1 cellular context compared by ENCODE assay signal in the genomic region with DNA sequence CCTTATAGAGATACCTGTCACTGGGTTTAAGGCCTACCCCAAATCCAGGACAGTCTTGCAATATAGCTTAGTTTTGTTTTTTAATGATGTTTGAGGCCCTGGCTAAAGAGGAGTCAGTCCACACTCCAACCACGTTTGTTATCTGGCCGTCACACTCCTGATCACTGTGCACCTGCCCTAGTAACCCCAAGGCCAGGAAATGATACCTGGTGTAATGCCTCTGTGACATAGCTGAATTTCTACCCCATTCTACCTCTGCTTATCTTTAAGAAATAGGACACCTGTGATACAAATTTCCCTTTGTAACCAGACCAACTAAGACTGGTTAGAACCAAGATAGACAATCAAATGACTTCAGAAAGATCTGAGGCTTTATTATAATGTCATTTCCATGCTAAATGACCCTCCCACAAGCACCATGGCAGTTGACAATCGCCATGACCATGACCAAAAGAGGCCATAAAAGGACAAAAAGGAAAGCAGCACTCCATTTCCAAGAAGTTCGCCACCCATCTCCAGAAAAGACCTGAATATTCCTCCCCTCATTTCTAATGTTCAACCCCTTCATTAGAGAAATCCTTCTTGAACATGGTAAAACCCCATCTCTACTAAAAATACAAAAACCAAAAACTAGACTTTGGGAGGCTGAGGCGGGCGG.
TF ChIP-seq lines count a peak whose summit lies in the region.

No MANE protein-coding gene starts in this region.

TF ChIP-seq in K562, 482 proteins besides CTCF, POLR2A, EP300 and RAD21 (continued from another document):
- TF ChIP-seq, protein P1, sequence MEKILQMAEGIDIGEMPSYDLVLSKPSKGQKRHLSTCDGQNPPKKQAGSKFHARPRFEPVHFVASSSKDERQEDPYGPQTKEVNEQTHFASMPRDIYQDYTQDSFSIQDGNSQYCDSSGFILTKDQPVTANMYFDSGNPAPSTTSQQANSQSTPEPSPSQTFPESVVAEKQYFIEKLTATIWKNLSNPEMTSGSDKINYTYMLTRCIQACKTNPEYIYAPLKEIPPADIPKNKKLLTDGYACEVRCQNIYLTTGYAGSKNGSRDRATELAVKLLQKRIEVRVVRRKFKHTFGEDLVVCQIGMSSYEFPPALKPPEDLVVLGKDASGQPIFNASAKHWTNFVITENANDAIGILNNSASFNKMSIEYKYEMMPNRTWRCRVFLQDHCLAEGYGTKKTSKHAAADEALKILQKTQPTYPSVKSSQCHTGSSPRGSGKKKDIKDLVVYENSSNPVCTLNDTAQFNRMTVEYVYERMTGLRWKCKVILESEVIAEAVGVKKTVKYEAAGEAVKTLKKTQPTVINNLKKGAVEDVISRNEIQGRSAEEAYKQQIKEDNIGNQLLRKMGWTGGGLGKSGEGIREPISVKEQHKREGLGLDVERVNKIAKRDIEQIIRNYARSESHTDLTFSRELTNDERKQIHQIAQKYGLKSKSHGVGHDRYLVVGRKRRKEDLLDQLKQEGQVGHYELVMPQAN (IDR thresholded peaks at IDR 0.05; ENCODE audit: borderline replicate concordance), result no peak
- TF ChIP-seq CBFA2T3 (IDR thresholded peaks at IDR 0.05), result peak; percentile 85
- TF ChIP-seq ZC3H8 (IDR thresholded peaks at IDR 0.05), result no peak
- TF ChIP-seq USF1 (CRISPR knock-in tag; IDR thresholded peaks at IDR 0.05), result no peak
- no peak for TF ChIP-seq MCM5 (IDR thresholded peaks at IDR 0.05; ENCODE audit: low read depth)
